Comparison of ENCODE assay signal across 23 cellular contexts in genomic region chr19:44822670-44823372, GRCh38. TPM values are rescaled to one million over a fixed set of nuclear protein-coding genes. Genes with fewer than 3 reads are reported as not detected.
"Had no signal": no experiment of that assay in that cellular context is flagged by ENCODE, and none has a peak within 500 bp of the region (broad histone marks: within the 10 kb centered on the region; RNA-seq: fewer than 3 reads in every experiment).

No MANE protein-coding gene starts in this region.

- H3K4me3 ChIP-seq: adrenal gland, dorsolateral prefrontal cortex, lung, stomach, upper lobe of right lung had no signal

- H3K4me3 Mint-ChIP-seq: activated CD4-positive, alpha-beta memory T cell treated with anti-CD3 and anti-CD28 coated beads for 36 hours; activated CD4-positive, alpha-beta T cell treated with anti-CD3 and anti-CD28 coated beads for 36 hours; activated T-helper 1 cell treated with anti-CD3 and anti-CD28 coated beads, Interleukin-12 subunit alpha, Interleukin-12 subunit beta, Interleukin-2, Interleukin-4 antibody, amounts not matched to agents 30 ng/mL and 10 ng/mL and 1 ng/mL, durations not matched to agents 14 hours and 24 hours and 36 hours; natural killer cell; T-helper 2 cell treated with Interferon-gamma antibody and Interleukin-4, amounts not matched to agents 5 μg/mL and 100 μg/mL, for 36 hours; WTC11 had no signal

- H3K27ac Mint-ChIP-seq: activated CD4-positive, alpha-beta memory T cell treated with anti-CD3 and anti-CD28 coated beads for 36 hours; activated CD4-positive, alpha-beta T cell treated with anti-CD3 and anti-CD28 coated beads for 36 hours; activated T-helper 1 cell treated with anti-CD3 and anti-CD28 coated beads, Interleukin-12 subunit alpha, Interleukin-12 subunit beta, Interleukin-2, Interleukin-4 antibody, amounts not matched to agents 30 ng/mL and 10 ng/mL and 1 ng/mL, durations not matched to agents 14 hours and 24 hours and 36 hours; natural killer cell; T-helper 2 cell treated with Interferon-gamma antibody and Interleukin-4, amounts not matched to agents 5 μg/mL and 100 μg/mL, for 36 hours; WTC11 had no signal

- H3K27me3 ChIP-seq: adrenal gland, upper lobe of right lung had no signal

- DNase-seq: activated CD4-positive, alpha-beta memory T cell treated with anti-CD3 and anti-CD28 coated beads for 36 hours; activated CD4-positive, alpha-beta T cell treated with anti-CD3 and anti-CD28 coated beads for 36 hours; activated gamma-delta T cell treated with Interleukin-2 at 50 U/mL for 16 hours; activated T-cell treated with anti-CD3 and anti-CD28 coated beads for 4 hours; adrenal gland; dorsolateral prefrontal cortex; foreskin fibroblast; hypothalamus; islet precursor cell; left colon; natural killer cell; occipital lobe; stimulated activated CD4-positive, alpha-beta T cell treated with anti-CD3 and anti-CD28 coated beads, Interleukin-2, amount 100 ng/mL, for 24 hours; stomach; upper lobe of right lung had no signal

- H3K4me1 Mint-ChIP-seq: activated CD4-positive, alpha-beta T cell treated with anti-CD3 and anti-CD28 coated beads for 36 hours; natural killer cell; WTC11 had no signal

- H3K9me3 ChIP-seq: adrenal gland, stomach, upper lobe of right lung had no signal

- H3K36me3 ChIP-seq: adrenal gland, upper lobe of right lung had no signal

- H3K27ac ChIP-seq: adrenal gland, upper lobe of right lung had no signal

- ATAC-seq: activated CD4-positive, alpha-beta T cell treated with anti-CD3 and anti-CD28 coated beads for 36 hours; activated naive CD4-positive, alpha-beta T cell treated with anti-CD3 and anti-CD28 coated beads, Interleukin-2, amount 50 U/mL, for 72 hours; natural killer cell; upper lobe of right lung; WTC11 had no signal

- H3K9me3 Mint-ChIP-seq: activated CD4-positive, alpha-beta memory T cell treated with anti-CD3 and anti-CD28 coated beads for 36 hours; activated naive CD4-positive, alpha-beta T cell treated with anti-CD3 and anti-CD28 coated beads, Interleukin-2, amount 50 U/mL, for 72 hours; activated T-helper 1 cell treated with anti-CD3 and anti-CD28 coated beads, Interleukin-12 subunit alpha, Interleukin-12 subunit beta, Interleukin-2, Interleukin-4 antibody, amounts not matched to agents 30 ng/mL and 10 ng/mL and 1 ng/mL, durations not matched to agents 14 hours and 24 hours and 36 hours; natural killer cell; T-helper 2 cell treated with Interferon-gamma antibody and Interleukin-4, amounts not matched to agents 5 μg/mL and 100 μg/mL, for 36 hours; WTC11 had no signal

- H3K27me3 Mint-ChIP-seq: activated CD4-positive, alpha-beta T cell treated with anti-CD3 and anti-CD28 coated beads for 36 hours had no signal

- H3K36me3 Mint-ChIP-seq: activated CD4-positive, alpha-beta memory T cell treated with anti-CD3 and anti-CD28 coated beads for 36 hours; activated naive CD4-positive, alpha-beta T cell treated with anti-CD3 and anti-CD28 coated beads, Interleukin-2, amount 50 U/mL, for 72 hours; natural killer cell had no signal

RNA-seq across cellular contexts. Expression of gene BCAM, which starts 13.9 kb away (rescaled TPM):
- total RNA-seq: activated CD4-positive, alpha-beta memory T cell treated with anti-CD3 and anti-CD28 coated beads for 36 hours; activated CD4-positive, alpha-beta T cell treated with anti-CD3 and anti-CD28 coated beads for 36 hours; activated T-helper 1 cell treated with anti-CD3 and anti-CD28 coated beads, Interleukin-12 subunit alpha, Interleukin-12 subunit beta, Interleukin-2, Interleukin-4 antibody, amounts not matched to agents 30 ng/mL and 10 ng/mL and 1 ng/mL, durations not matched to agents 14 hours and 24 hours and 36 hours; natural killer cell had no signal

RNA-seq across cellular contexts. Expression of gene CBLC, which starts 45.1 kb away (rescaled TPM):
- total RNA-seq: activated CD4-positive, alpha-beta memory T cell treated with anti-CD3 and anti-CD28 coated beads for 36 hours; activated CD4-positive, alpha-beta T cell treated with anti-CD3 and anti-CD28 coated beads for 36 hours; activated naive CD4-positive, alpha-beta T cell treated with anti-CD3 and anti-CD28 coated beads, Interleukin-2, amount 50 U/mL, for 72 hours; activated T-helper 1 cell treated with anti-CD3 and anti-CD28 coated beads, Interleukin-12 subunit alpha, Interleukin-12 subunit beta, Interleukin-2, Interleukin-4 antibody, amounts not matched to agents 30 ng/mL and 10 ng/mL and 1 ng/mL, durations not matched to agents 14 hours and 24 hours and 36 hours; natural killer cell; occipital lobe; posterior vena cava; skeletal muscle tissue; temporal lobe had no signal
